11 cellular contexts compared by ENCODE assay signal in the genomic region with DNA sequence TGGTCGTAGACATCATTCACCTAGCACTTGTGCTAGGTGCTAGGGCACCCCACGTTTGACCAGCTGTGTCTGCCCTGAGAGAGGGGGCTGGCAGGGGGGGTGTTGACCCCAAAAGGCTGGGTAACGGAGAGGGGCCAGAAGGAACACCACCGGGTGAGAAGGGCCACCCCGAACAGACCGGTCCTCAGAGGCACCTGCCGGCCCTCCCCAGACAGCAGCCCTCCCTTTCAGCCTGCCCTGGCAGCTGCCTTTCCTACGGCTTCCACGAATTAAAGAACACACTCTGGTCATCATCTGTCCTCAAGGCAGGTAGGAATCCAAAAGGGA. TPM values are rescaled to one million over a fixed set of nuclear protein-coding genes. Genes with fewer than 3 reads are reported as not detected.
DNase-seq lines count a peak whose midpoint lies in the region; ATAC-seq and TF ChIP-seq lines count a peak whose summit lies in the region.
"Had no signal": no experiment of that assay in that cellular context is flagged by ENCODE, and none has a peak within 500 bp of the region (broad histone marks: within the 10 kb centered on the region; RNA-seq: fewer than 3 reads in every experiment).

No MANE protein-coding gene starts in this region.

- H3K4me3 Mint-ChIP-seq in neural progenitor cell: peak overlapping the region; percentile 88

- no peaks in the 10 kb centered on the region for H3K9me3 Mint-ChIP-seq in neural progenitor cell

- no peaks in the 10 kb centered on the region for H3K36me3 Mint-ChIP-seq in neural progenitor cell

- no TSS peak for BruUV-seq in PC-3 (replicated peaks; lab: Mats Ljungman, UMichigan)

- H3F3A ChIP-seq in PC-3 (ENCODE audit: low read length, unreplicated experiment): no peaks in the 10 kb centered on the region
- peaks cover 35% of the 10 kb centered on the region for H3F3A ChIP-seq in neural progenitor cell (ENCODE audit: low read depth)

- H3K79me2 ChIP-seq in PC-3 (ENCODE audit: low read length) (no peaks in the 10 kb centered on the region), neural progenitor cell (ENCODE audit: low read depth) (no peaks in the 10 kb centered on the region)

- H3K4me2 ChIP-seq in PC-3 (ENCODE audit: low read length) (peak overlapping the region; percentile 99), neural progenitor cell (peak overlapping the region; percentile 98)

- H3K36me3 ChIP-seq in PC-3 (ENCODE audit: low read depth, low read length) (no peaks in the 10 kb centered on the region), neural progenitor cell (no peaks in the 10 kb centered on the region)

- H3K9me2 ChIP-seq in PC-3 (replicated peaks; ENCODE audit: low read length): no peaks in the 10 kb centered on the region

- peaks cover 34% of the 10 kb centered on the region for H3K27me3 Mint-ChIP-seq in neural progenitor cell (ENCODE audit: insufficient read depth, low read depth)

- H3K27me3 ChIP-seq in AG04450 (ENCODE audit: control insufficient read depth, insufficient read depth, low read length) (peaks cover 63% of the 10 kb centered on the region), PC-3 (ENCODE audit: low read length) (0 out of 2 replicates have a peak, but pooled peaks cover 2% of the 10 kb centered on the region), neural progenitor cell (peaks cover 86% of the 10 kb centered on the region)

- TF ChIP-seq CTCF in AG04450 (IDR thresholded peaks at IDR 0.05; ENCODE audit: low read depth, low read length) (no peak), PC-3 (conservative IDR thresholded peaks at IDR 0.05; ENCODE audit: low read depth, low read length) (no peak), epithelial cell of esophagus (IDR thresholded peaks at IDR 0.05; ENCODE audit: insufficient read depth, low read depth, low read length, missing control alignments) (no peak), neural progenitor cell (IDR thresholded peaks at IDR 0.05) (peak; percentile 4)

- H3K4me3 ChIP-seq in AG04450 (ENCODE audit: low read depth, low read length) (peak overlapping the region; percentile 57), PC-3 (ENCODE audit: low read length) (peak overlapping the region; percentile 77), epithelial cell of esophagus (ENCODE audit: low read length) (peak overlapping the region; percentile 53), neural progenitor cell (peak overlapping the region; percentile 60)

- POLR2A ChIA-PET in AG04450 (lab: Yijun Ruan, JAX): no interaction called here
- POLR2A ChIA-PET in PC-3 (lab: Charles Lee; ENCODE audit: unreplicated experiment): no interaction called here

- H3K27ac Mint-ChIP-seq in neural progenitor cell: no peak overlapping the region

- CTCF ChIA-PET in AG04450 (lab: Charles Lee) (interaction anchor here (0.9 to 8.2 kb wide), 4 partner anchors 9 to 68 kb away, joined by 3 to 348 read pairs (median 3); no protein-coding TSS in a partner anchor), PC-3 (lab: Charles Lee) (interaction anchor here (0.6 to 1.1 kb wide), 3 partner anchors 13 to 66 kb away, joined by 3 to 15 read pairs (median 3); no protein-coding TSS in a partner anchor)

- H2AFZ ChIP-seq in PC-3 (ENCODE audit: low read length): peak overlapping the region; percentile 94
- peak overlapping the region; percentile 45 for H2AFZ ChIP-seq in neural progenitor cell (replicated peaks)

- H3K4me1 Mint-ChIP-seq in neural progenitor cell: peaks cover 38% of the 10 kb centered on the region

- H3K9ac ChIP-seq in PC-3 (ENCODE audit: low read length) (no peak overlapping the region), neural progenitor cell (no peak overlapping the region)

- DNase-seq in AG04450 (ENCODE audit: low read depth, low spot score): no peak
- no peak for DNase-seq in PC-3
- DNase-seq in epithelial cell of esophagus (ENCODE audit: low read depth): no peak
- no peak for DNase-seq in neural progenitor cell (ENCODE audit: low spot score)
- DNase-seq in NCI-H345 treated with DMSO at 0.1 percent for 48 hours (lab: John Stamatoyannopoulos, UW; ENCODE audit: unreplicated experiment): no peak
- no peak for DNase-seq in superior temporal gyrus (ENCODE audit: extremely low spot score)
- DNase-seq in NCI-H82 treated with DMSO at 0.1 percent for 48 hours (lab: John Stamatoyannopoulos, UW; ENCODE audit: unreplicated experiment): no peak
- DNase-seq in midbrain (lab: John Stamatoyannopoulos, UW): no peak

- H3K4me1 ChIP-seq in PC-3 (ENCODE audit: insufficient read depth, low read length) (peaks cover 5% of the 10 kb centered on the region; the same call in 1 of the 2 replicates), neural progenitor cell (peaks cover 34% of the 10 kb centered on the region)

- no peak overlapping the region for H3K27ac ChIP-seq in AG04450 (ENCODE audit: low read depth, low read length)
- H3K27ac ChIP-seq in PC-3 (ENCODE audit: low read length): no peak overlapping the region
- no peak overlapping the region for H3K27ac ChIP-seq in neural progenitor cell

- no peak; the same call in 1 of the 2 replicates for ATAC-seq in PC-3

- no peaks in the 10 kb centered on the region; the same call in 1 of the 2 replicates for H3K9me3 ChIP-seq in AG04450 (ENCODE audit: control insufficient read depth, insufficient read depth, low read length)
- no peaks in the 10 kb centered on the region for H3K9me3 ChIP-seq in PC-3 (ENCODE audit: low read length)
- H3K9me3 ChIP-seq in neural progenitor cell (ENCODE audit: low read depth): no peaks in the 10 kb centered on the region

- intact Hi-C loops in PC-3 (cut with micrococcal nuclease): no loop called here

- H4K20me1 ChIP-seq in PC-3 (ENCODE audit: low read length): no peaks in the 10 kb centered on the region
- H4K20me1 ChIP-seq in neural progenitor cell (ENCODE audit: low read depth): peaks cover 34% of the 10 kb centered on the region

RNA-seq across cellular contexts. Expression of gene KCNJ5, which starts 1.0 kb away (rescaled TPM):
- polyA plus RNA-seq in AG04450 (2011; rRNA removed): not detected in 2 replicates
- polyA minus RNA-seq in AG04450 (2011; rRNA and poly(A)+ RNA removed): not detected in 2 replicates
- not detected in 2 replicates for total RNA-seq in PC-3 (2014; rRNA removed)
- total RNA-seq in neural progenitor cell (ENCODE audit: low replicate concordance): 0.03 TPM in 1 of 2 replicates, not detected in the other
- total RNA-seq: activated CD8-positive, alpha-beta memory T cell treated with anti-CD3 and anti-CD28 coated beads for 36 hours; pulmonary artery endothelial cell had no signal

RNA-seq across cellular contexts. Expression of gene KCNJ1, which starts 23.1 kb away (rescaled TPM):
- polyA plus RNA-seq in AG04450 (2011; rRNA removed): not detected in 2 replicates
- not detected in 2 replicates for polyA minus RNA-seq in AG04450 (2011; rRNA and poly(A)+ RNA removed)
- total RNA-seq in PC-3 (2014; rRNA removed) (not detected in 2 replicates), neural progenitor cell (ENCODE audit: low replicate concordance) (0.03 and 0.41 TPM in 2 replicates)
- total RNA-seq: activated CD8-positive, alpha-beta memory T cell treated with anti-CD3 and anti-CD28 coated beads for 36 hours; LHCN-M2; pulmonary artery endothelial cell had no signal

RNA-seq across cellular contexts. Expression of gene TP53AIP1, which starts 52.5 kb away (rescaled TPM):
- not detected in 2 replicates for polyA plus RNA-seq in AG04450 (2011; rRNA removed)
- polyA minus RNA-seq in AG04450 (2011; rRNA and poly(A)+ RNA removed): not detected in 2 replicates
- total RNA-seq in PC-3 (2014; rRNA removed) (0.17 and 0.58 TPM in 2 replicates), neural progenitor cell (ENCODE audit: low replicate concordance) (not detected in 2 replicates)
- total RNA-seq: activated CD8-positive, alpha-beta memory T cell treated with anti-CD3 and anti-CD28 coated beads for 36 hours; LHCN-M2; pulmonary artery endothelial cell had no signal
